In the genomic region with DNA sequence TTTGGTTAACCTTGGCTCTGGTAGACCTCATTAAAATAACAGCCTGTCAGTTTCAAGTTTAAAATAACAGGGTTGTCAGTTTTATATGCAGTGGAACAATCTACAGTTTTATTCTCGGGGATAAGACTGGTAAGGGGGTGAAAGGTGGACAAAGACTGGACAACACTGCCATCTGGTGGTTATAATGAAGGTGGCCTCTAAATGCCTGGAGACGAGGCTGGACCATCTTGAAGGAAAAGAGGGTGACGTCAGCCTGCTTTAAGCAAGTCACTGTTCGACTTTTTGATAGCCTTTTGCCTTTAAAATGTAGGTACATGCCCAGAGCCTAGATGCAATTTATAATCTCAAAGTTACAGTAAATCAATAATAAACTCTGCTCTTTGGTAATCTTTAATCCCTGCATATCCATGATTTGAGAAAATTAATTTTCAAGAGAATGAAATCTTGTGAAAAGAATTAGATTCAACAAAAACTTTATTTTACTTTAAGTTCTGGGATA, we compare ENCODE assay signal across 1 cellular context.
TF ChIP-seq lines count a peak whose summit lies in the region.

No MANE protein-coding gene starts in this region.

TF ChIP-seq in Ishikawa, 13 proteins besides CTCF, POLR2A, EP300 and RAD21 (continued from another document):
- TF ChIP-seq, protein P1, sequence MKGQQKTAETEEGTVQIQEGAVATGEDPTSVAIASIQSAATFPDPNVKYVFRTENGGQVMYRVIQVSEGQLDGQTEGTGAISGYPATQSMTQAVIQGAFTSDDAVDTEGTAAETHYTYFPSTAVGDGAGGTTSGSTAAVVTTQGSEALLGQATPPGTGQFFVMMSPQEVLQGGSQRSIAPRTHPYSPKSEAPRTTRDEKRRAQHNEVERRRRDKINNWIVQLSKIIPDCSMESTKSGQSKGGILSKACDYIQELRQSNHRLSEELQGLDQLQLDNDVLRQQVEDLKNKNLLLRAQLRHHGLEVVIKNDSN (IDR thresholded peaks at IDR 0.05): no peak
- TF ChIP-seq NFIC (IDR thresholded peaks at IDR 0.05) (no peak), CREB1 (IDR thresholded peaks at IDR 0.05; ENCODE audit: low read depth) (no peak), ZBTB7A (IDR thresholded peaks at IDR 0.05; ENCODE audit: low read depth) (no peak)
